ENCODE assay signal across 26 cellular contexts in the genomic region with DNA sequence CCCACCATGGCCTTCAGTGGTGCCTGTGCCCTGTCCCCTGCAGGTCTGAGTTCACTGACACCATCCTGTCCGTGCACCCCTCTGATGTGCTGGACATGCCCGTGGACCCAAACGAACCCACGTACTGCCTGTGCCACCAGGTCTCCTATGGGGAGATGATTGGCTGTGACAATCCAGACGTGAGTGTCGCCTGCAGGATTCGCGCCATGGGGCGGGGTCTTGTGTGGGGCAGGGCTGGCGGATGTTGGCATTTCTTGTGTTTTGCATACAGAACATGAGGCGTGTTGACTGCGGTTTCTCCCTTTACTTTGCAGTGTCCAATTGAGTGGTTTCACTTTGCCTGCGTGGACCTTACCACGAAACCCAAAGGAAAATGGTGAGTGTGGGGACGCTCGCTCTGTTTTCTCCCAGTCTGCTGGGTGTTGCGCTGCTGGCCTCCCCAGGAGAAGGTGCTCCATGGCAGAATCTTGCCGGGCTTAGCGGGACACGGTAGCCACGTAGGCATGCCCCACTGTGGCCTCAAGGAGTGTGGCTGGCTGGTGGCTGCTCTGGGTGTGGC. TPM values are rescaled to one million over a fixed set of nuclear protein-coding genes. Genes with fewer than 3 reads are reported as not detected.
DNase-seq lines count a peak whose midpoint lies in the region; TF ChIP-seq lines count a peak whose summit lies in the region.
"Had no signal": no experiment of that assay in that cellular context is flagged by ENCODE, and none has a peak within 500 bp of the region (broad histone marks: within the 10 kb centered on the region; RNA-seq: fewer than 3 reads in every experiment).

No MANE protein-coding gene starts in this region.

- no peak for TF ChIP-seq CTCF in HEK293 (tag by site-specific recombination; IDR thresholded peaks at IDR 0.05)

- peaks cover 2 to 71% of the 10 kb centered on the region in 2 experiments; a peak in 2 of 3 replicates for H3K36me3 ChIP-seq in HEK293 (ENCODE audit: control insufficient read depth in 2 of 2, insufficient read depth in 1 of 2, low read length in 2 of 2)

- no peaks in the 10 kb centered on the region for H3K9me3 Mint-ChIP-seq in activated CD4-positive, alpha-beta T cell treated with anti-CD3 and anti-CD28 coated beads, Interleukin-2, amount 10 ng/mL, durations not matched to agents 24 days and 14 days
- H3K9me3 Mint-ChIP-seq: T-cell had no signal

- H3K27ac ChIP-seq in HEK293 (ENCODE audit: extremely low read depth, low read depth, low read length), result no peak overlapping the region
- H3K27ac ChIP-seq: 22Rv1, RWPE1 had no signal

- no peaks in the 10 kb centered on the region for H3K27me3 Mint-ChIP-seq in activated CD4-positive, alpha-beta T cell treated with anti-CD3 and anti-CD28 coated beads, Interleukin-2, amount 10 ng/mL, durations not matched to agents 24 days and 14 days
- H3K27me3 Mint-ChIP-seq: T-cell had no signal

- H3K36me3 Mint-ChIP-seq in activated CD4-positive, alpha-beta T cell treated with anti-CD3 and anti-CD28 coated beads, Interleukin-2, amount 10 ng/mL, durations not matched to agents 24 days and 14 days (ENCODE audit: low read depth), result peaks cover 48% of the 10 kb centered on the region

- POLR2A ChIA-PET in HEK293 (lab: Yijun Ruan, JAX), result interaction anchor here (1.5 kb wide), 1 partner anchor 12 kb away, joined by 3 read pairs; the partner anchor contains the start of gene D2HGDH

- no peaks in the 10 kb centered on the region for H3K9me3 ChIP-seq in HEK293 (ENCODE audit: control insufficient read depth, insufficient read depth, low read depth, low read length)

- peak; percentile 51 for DNase-seq in activated CD4-positive, alpha-beta T cell treated with anti-CD3 and anti-CD28 coated beads, Interleukin-2, amount 10 ng/mL, durations not matched to agents 24 days and 14 days
- DNase-seq in activated CD4-positive, alpha-beta T cell treated with anti-CD3 and anti-CD28 coated beads, Interleukin-2, amount 50 U/mL, for 4 hours, result no peak
- DNase-seq in iPS-NIHi11 (ENCODE audit: low spot score), result peak; percentile 5
- no peak for DNase-seq in DMS 273 (lab: John Stamatoyannopoulos, UW; ENCODE audit: unreplicated experiment)
- no peak for DNase-seq in Kasumi-1 (lab: John Stamatoyannopoulos, UW)
- no peak for DNase-seq in T-helper 2 cell
- no peak for DNase-seq in NCI-H1930 (lab: John Stamatoyannopoulos, UW)
- DNase-seq: DMS 273 treated with DMSO at 0.1 percent for 48 hours, DMS79, EL, GDM1, Karpas-422, NCI-H1105, NCI-H1436 treated with DMSO at 0.1 percent for 48 hours, NCI-H187 treated with DMSO at 0.1 percent for 48 hours, NCI-H446 treated with DMSO at 0.1 percent for 48 hours, NCI-H526, SHP77, T-cell had no signal

- no peak overlapping the region for H3K27ac Mint-ChIP-seq in activated CD4-positive, alpha-beta T cell treated with anti-CD3 and anti-CD28 coated beads, Interleukin-2, amount 10 ng/mL, durations not matched to agents 24 days and 14 days
- H3K27ac Mint-ChIP-seq: GM23338, T-cell had no signal

- no peak overlapping the region for H3K4me3 Mint-ChIP-seq in activated CD4-positive, alpha-beta T cell treated with anti-CD3 and anti-CD28 coated beads, Interleukin-2, amount 10 ng/mL, durations not matched to agents 24 days and 14 days
- H3K4me3 Mint-ChIP-seq: GM23338, T-cell had no signal

- CTCF ChIA-PET in HEK293 (lab: Yijun Ruan, JAX), result no interaction called here

- intact Hi-C loops in activated CD4-positive, alpha-beta T cell treated with anti-CD3 and anti-CD28 coated beads, Interleukin-2, amount 10 ng/mL, durations not matched to agents 24 days and 14 days (cut with micrococcal nuclease), result no loop called here

- no peaks in the 10 kb centered on the region for H3K4me1 Mint-ChIP-seq in activated CD4-positive, alpha-beta T cell treated with anti-CD3 and anti-CD28 coated beads, Interleukin-2, amount 10 ng/mL, durations not matched to agents 24 days and 14 days
- H3K4me1 Mint-ChIP-seq: GM23338, T-cell had no signal

- H3K4me3 ChIP-seq in HEK293 (ENCODE audit: low read depth, low read length), result no peak overlapping the region
- H3K4me3 ChIP-seq: GM23338 had no signal

- no peaks in the 10 kb centered on the region for H3K4me1 ChIP-seq in HEK293 (ENCODE audit: control insufficient read depth, insufficient read depth, low read length)

TF ChIP-seq in HEK293, 187 proteins besides CTCF, POLR2A, EP300 and RAD21:
- no peak for TF ChIP-seq ZNF133 (tag by site-specific recombination; IDR thresholded peaks at IDR 0.05)
- no peak for TF ChIP-seq ZNF391 (tag by site-specific recombination; IDR thresholded peaks at IDR 0.05; ENCODE audit: borderline replicate concordance, low read depth)
- TF ChIP-seq ZNF571 (tag by site-specific recombination; IDR thresholded peaks at IDR 0.05), result no peak
- peak; percentile 68; the same call in 1 of the 2 replicates for TF ChIP-seq TRIM28 (IDR thresholded peaks at IDR 0.05; ENCODE audit: borderline replicate concordance, low read length)
TF ChIP-seq in HEK293: peak in this region for 1.

RNA-seq across cellular contexts. Expression of gene D2HGDH, which starts 11.5 kb away (rescaled TPM):
- total RNA-seq in activated CD4-positive, alpha-beta T cell treated with anti-CD3 and anti-CD28 coated beads, Interleukin-2, amount 10 ng/mL, durations not matched to agents 24 days and 14 days, result 34.2 and 40.4 TPM in 2 replicates

RNA-seq across cellular contexts. Expression of gene ING5, which starts 21.1 kb away (rescaled TPM):
- 51.3 and 55.3 TPM in 2 replicates for total RNA-seq in activated CD4-positive, alpha-beta T cell treated with anti-CD3 and anti-CD28 coated beads, Interleukin-2, amount 10 ng/mL, durations not matched to agents 24 days and 14 days

RNA-seq across cellular contexts. Expression of gene DTYMK, which starts 36.4 kb away (rescaled TPM):
- 110 and 111 TPM in 2 replicates for total RNA-seq in activated CD4-positive, alpha-beta T cell treated with anti-CD3 and anti-CD28 coated beads, Interleukin-2, amount 10 ng/mL, durations not matched to agents 24 days and 14 days

RNA-seq across cellular contexts. Expression of gene GAL3ST2, which starts 53.6 kb away (rescaled TPM):
- 0.52 and 1.2 TPM in 2 replicates for total RNA-seq in activated CD4-positive, alpha-beta T cell treated with anti-CD3 and anti-CD28 coated beads, Interleukin-2, amount 10 ng/mL, durations not matched to agents 24 days and 14 days
- total RNA-seq: HT-29, M059J, SK-MEL-5 had no signal

Comparison
In these comparisons a context has a peak if more than half of its experiments do, and no peak if none do; other contexts are left out.
1. DNase-seq: peak in activated CD4-positive, alpha-beta T cell treated with anti-CD3 and anti-CD28 coated beads, Interleukin-2, amount 10 ng/mL, durations not matched to agents 24 days and 14 days (single experiment) and iPS-NIHi11 (single experiment); none in activated CD4-positive, alpha-beta T cell treated with anti-CD3 and anti-CD28 coated beads, Interleukin-2, amount 50 U/mL, for 4 hours (0 of 2), DMS 273 (single experiment), Kasumi-1 (0 of 2), T-helper 2 cell (0 of 5) and NCI-H1930 (0 of 2).